ENCODE assay signal across 18 cellular contexts in the genomic region with DNA sequence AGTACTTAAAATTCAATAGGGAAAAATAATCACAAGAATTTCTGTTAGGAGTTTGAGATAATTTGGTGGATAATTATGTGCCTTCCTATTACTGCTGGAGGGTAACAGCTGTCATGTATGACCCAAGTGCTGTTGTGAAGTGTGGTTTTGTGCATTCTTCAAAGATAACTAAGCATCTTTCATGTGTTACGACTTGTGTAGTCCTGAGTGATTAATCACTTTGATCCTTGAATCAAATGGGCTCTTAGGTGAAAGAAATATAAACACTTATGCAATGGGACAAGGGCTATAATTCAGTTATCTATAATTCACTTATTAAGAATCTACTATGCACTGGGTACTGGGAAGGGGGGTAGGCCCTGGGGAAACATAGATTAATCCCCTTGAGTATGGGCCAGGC.
DNase-seq lines count a peak whose midpoint lies in the region; ATAC-seq and TF ChIP-seq lines count a peak whose summit lies in the region.
"Had no signal": no experiment of that assay in that cellular context is flagged by ENCODE, and none has a peak within 500 bp of the region (broad histone marks: within the 10 kb centered on the region; RNA-seq: fewer than 3 reads in every experiment).

No MANE protein-coding gene starts in this region.

- DNase-seq in AG20443 (ENCODE audit: low spot score) (peak; percentile 18), HS-5 (ENCODE audit: low read depth) (peak; percentile 50), astrocyte of the hippocampus (ENCODE audit: low read depth, low spot score) (peak; percentile 38), iris pigment epithelial cell (ENCODE audit: low read depth) (peak; percentile 63), chondrocyte (ENCODE audit: low spot score) (no peak), NCI-H187 treated with DMSO at 0.1 percent for 48 hours (lab: John Stamatoyannopoulos, UW) (no peak), prostate gland (ENCODE audit: low spot score) (no peak)
- DNase-seq: activated CD4-positive, CD25-positive, alpha-beta regulatory T cell; activated gamma-delta T cell treated with Interleukin-2 at 50 U/mL for 16 hours; DMS 273 treated with DMSO at 0.1 percent for 48 hours; glutamatergic neuron; NCI-H1048; NCI-H446; pancreas; spleen; T-helper 1 cell had no signal

- WGBS in prostate gland, result 18% methylated on average over 1 of the region's 1 CpG

- H3K27me3 ChIP-seq in prostate gland (replicated peaks; ENCODE audit: insufficient read depth), result no peaks in the 10 kb centered on the region
- H3K27me3 ChIP-seq: pancreas, spleen had no signal

- no peaks in the 10 kb centered on the region for H3K9me3 ChIP-seq in prostate gland
- H3K9me3 ChIP-seq: pancreas, spleen had no signal

- no peak overlapping the region for H3K4me3 ChIP-seq in prostate gland
- H3K4me3 ChIP-seq: pancreas, spleen had no signal

- H3K36me3 Mint-ChIP-seq in chondrocyte (ENCODE audit: low read depth), result no peaks in the 10 kb centered on the region

- no peak for TF ChIP-seq POLR2A in prostate gland (IDR thresholded peaks at IDR 0.05)

- no peak overlapping the region for H3K27ac ChIP-seq in prostate gland
- H3K27ac ChIP-seq: pancreas, spleen had no signal

- H3K4me3 Mint-ChIP-seq in chondrocyte (ENCODE audit: unreplicated experiment), result no peak overlapping the region
- H3K4me3 Mint-ChIP-seq: B cell had no signal

- H3K27ac Mint-ChIP-seq in chondrocyte (ENCODE audit: unreplicated experiment), result no peak overlapping the region
- H3K27ac Mint-ChIP-seq: B cell had no signal

- H3K4me1 Mint-ChIP-seq in chondrocyte (ENCODE audit: low read depth), result peaks cover 8% of the 10 kb centered on the region

- TF ChIP-seq CTCF in chondrocyte (IDR thresholded peaks at IDR 0.05) (no peak), prostate gland (IDR thresholded peaks at IDR 0.05) (no peak)

- H3K27me3 Mint-ChIP-seq in chondrocyte (ENCODE audit: low read depth), result peaks cover 2% of the 10 kb centered on the region

- no peaks in the 10 kb centered on the region for H3K4me1 ChIP-seq in prostate gland (replicated peaks)
- H3K4me1 ChIP-seq: pancreas had no signal

- ATAC-seq in HG03159 (IDR thresholded peaks at IDR 0.05; ENCODE audit: unreplicated experiment), result no peak
- ATAC-seq: pancreas had no signal

- H3K36me3 ChIP-seq in prostate gland, result no peaks in the 10 kb centered on the region
- H3K36me3 ChIP-seq: pancreas, spleen had no signal

- H3K9me3 Mint-ChIP-seq in chondrocyte (ENCODE audit: low read depth), result peaks cover 2% of the 10 kb centered on the region

- intact Hi-C loops in prostate gland (cut with DNase I), result no loop called here

Comparison
In these comparisons a context has a peak if more than half of its experiments do, and no peak if none do; other contexts are left out.
1. DNase-seq: peak in AG20443 (single experiment), HS-5 (single experiment), astrocyte of the hippocampus (single experiment) and iris pigment epithelial cell (single experiment); none in chondrocyte (single experiment), NCI-H187 treated with DMSO at 0.1 percent for 48 hours (single experiment) and prostate gland (single experiment).